Comparison of ENCODE assay signal across 8 cellular contexts in the genomic region with DNA sequence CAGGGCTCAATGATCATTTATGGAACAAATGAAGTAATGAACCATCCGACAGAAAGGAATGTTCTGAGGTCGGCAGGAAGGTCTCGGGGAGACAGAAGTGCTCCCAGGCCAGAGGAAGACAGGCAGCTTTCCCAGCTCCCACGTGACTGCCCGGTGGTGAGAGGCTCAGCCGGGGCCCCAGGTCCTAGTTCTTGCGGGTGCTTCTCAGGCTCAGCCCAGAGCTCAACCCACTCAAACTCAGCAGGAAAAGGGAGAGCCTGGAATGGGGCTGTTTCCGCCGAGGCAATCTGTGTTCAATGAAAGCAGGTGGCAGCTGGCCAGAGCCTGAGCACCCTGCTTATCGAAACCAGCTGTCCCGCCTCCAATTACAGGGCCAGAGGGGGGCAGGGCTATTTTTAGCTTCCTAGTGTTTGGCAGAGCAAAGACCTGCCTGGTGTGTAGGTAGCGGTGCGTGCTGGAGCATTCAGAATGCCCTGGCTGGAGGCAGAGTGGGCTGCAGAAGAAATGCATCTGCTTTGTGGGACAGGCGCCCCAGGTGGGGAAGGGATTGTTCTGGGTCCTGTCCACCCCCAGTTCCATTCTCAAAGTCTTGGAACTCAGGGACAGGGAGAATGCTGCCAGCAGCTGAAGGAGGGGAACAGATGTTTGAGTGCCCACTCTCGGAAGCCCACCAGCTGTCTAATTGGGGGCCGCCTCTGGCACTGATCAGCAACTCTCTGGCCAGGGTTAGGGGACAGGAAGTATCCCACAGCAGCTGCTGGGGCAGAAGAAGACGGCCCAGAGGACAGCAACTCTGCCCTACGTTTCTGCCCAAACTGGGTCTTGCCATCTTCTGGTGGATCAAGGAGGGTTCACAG.
DNase-seq lines count a peak whose midpoint lies in the region; ATAC-seq and TF ChIP-seq lines count a peak whose summit lies in the region.

No MANE protein-coding gene starts in this region.

- H4K91ac ChIP-seq in neuronal stem cell (ENCODE audit: low read depth, low read length, poor library complexity), result no peak overlapping the region

- H3K27ac Mint-ChIP-seq in activated naive CD8-positive, alpha-beta T cell treated with anti-CD3 and anti-CD28 coated beads, Interleukin-2, amount 10 ng/mL, durations not matched to agents 7 days and 5 days, result peak overlapping the region; percentile 22
- no peak overlapping the region for H3K27ac Mint-ChIP-seq in activated naive CD8-positive, alpha-beta T cell treated with anti-CD3 and anti-CD28 coated beads for 36 hours

- H3K4me1 ChIP-seq in SK-N-SH (ENCODE audit: control insufficient read depth in 1 of 2, insufficient read depth in 2 of 2, low read depth in 1 of 2, low read length in 1 of 2) (peaks cover 52 to 64% of the 10 kb centered on the region in 2 experiments), neuronal stem cell (ENCODE audit: control insufficient read depth in 2 of 2, insufficient read depth in 1 of 2, low read depth in 1 of 2, low read length in 2 of 2) (peaks cover 0 to 29% of the 10 kb centered on the region in 2 donors)

- no peak overlapping the region for H3K23ac ChIP-seq in neuronal stem cell (ENCODE audit: low read depth, low read length, poor library complexity)

- peak overlapping the region; percentile 34; the same call in 1 of the 2 replicates for H3K9ac ChIP-seq in SK-N-SH
- peak overlapping the region; percentile 53 for H3K9ac ChIP-seq in neuronal stem cell (ENCODE audit: low read depth, low read length, poor library complexity)

- H3K79me1 ChIP-seq in neuronal stem cell (ENCODE audit: low read depth, low read length), result no peaks in the 10 kb centered on the region

- H3K36me3 ChIP-seq in SK-N-SH (replicated peaks in 1 of 2; ENCODE audit: control insufficient read depth in 1 of 2, insufficient read depth in 2 of 2, low read length in 1 of 2), result no peaks in the 10 kb centered on the region
- peaks cover 0 to 98% of the 10 kb centered on the region in 2 donors for H3K36me3 ChIP-seq in neuronal stem cell (replicated peaks in 1 of 2; ENCODE audit: control insufficient read depth in 2 of 2, insufficient read depth in 2 of 2, low read length in 2 of 2)

- WGBS in SK-N-SH (ENCODE audit: low lambda C conversion rate), result 26% methylated on average over 16 of the region's 18 CpGs
- WGBS in neuronal stem cell (ENCODE audit: extremely low coverage in 2 of 2, insufficient read length in 2 of 2, insufficient replicate concordance in 1 of 2), 2 donors, result no CpG with 5 or more reads among the region's 18 CpGs

- H2AFZ ChIP-seq in SK-N-SH (ENCODE audit: low read depth) (peak overlapping the region; percentile 80), neuronal stem cell (ENCODE audit: low read length) (no peak overlapping the region)

- no peak overlapping the region for H4K8ac ChIP-seq in neuronal stem cell (ENCODE audit: low read depth, low read length)

- peaks cover 5% of the 10 kb centered on the region for H3F3A ChIP-seq in SK-N-SH (replicated peaks; ENCODE audit: insufficient read depth)

- no peak overlapping the region for H3K4me3 Mint-ChIP-seq in activated naive CD8-positive, alpha-beta T cell treated with anti-CD3 and anti-CD28 coated beads, Interleukin-2, amount 10 ng/mL, durations not matched to agents 7 days and 5 days
- H3K4me3 Mint-ChIP-seq in activated naive CD8-positive, alpha-beta T cell treated with anti-CD3 and anti-CD28 coated beads for 36 hours, result no peak overlapping the region

- H2AK5ac ChIP-seq in neuronal stem cell (ENCODE audit: low read depth, low read length), result peak overlapping the region; percentile 95

- H3K27me3 Mint-ChIP-seq in activated naive CD8-positive, alpha-beta T cell treated with anti-CD3 and anti-CD28 coated beads, Interleukin-2, amount 10 ng/mL, durations not matched to agents 7 days and 5 days, result no peaks in the 10 kb centered on the region
- H3K27me3 Mint-ChIP-seq in activated naive CD8-positive, alpha-beta T cell treated with anti-CD3 and anti-CD28 coated beads for 36 hours, result no peaks in the 10 kb centered on the region

- peak overlapping the region; percentile 42 for H2BK15ac ChIP-seq in neuronal stem cell (ENCODE audit: low read length)

- no peaks in the 10 kb centered on the region for H3K79me2 ChIP-seq in SK-N-SH (ENCODE audit: insufficient read depth)

- CTCF ChIA-PET in SK-N-SH (lab: Yijun Ruan, JAX), result interaction anchor here (1.1 to 4.1 kb wide), 4 partner anchors 20 to 222 kb away, joined by 3 to 32 read pairs (median 4); no protein-coding TSS in a partner anchor

- no peaks in the 10 kb centered on the region for H4K20me1 ChIP-seq in SK-N-SH (ENCODE audit: insufficient read depth)

- TF ChIP-seq EP300 in SK-N-SH (IDR thresholded peaks at IDR 0.05; ENCODE audit: borderline replicate concordance in 1 of 2, low read depth in 1 of 2, low read length in 1 of 2), result peak; percentile 86 to 89

- TF ChIP-seq CTCF in SK-N-SH (IDR thresholded peaks at IDR 0.05) (no peak), fibroblast of the aortic adventitia (IDR thresholded peaks at IDR 0.05; ENCODE audit: insufficient read depth, low read length) (no peak)

- peak overlapping the region; percentile 91 for H3K18ac ChIP-seq in neuronal stem cell (ENCODE audit: low read length)

- DNase-seq in activated naive CD8-positive, alpha-beta T cell treated with anti-CD3 and anti-CD28 coated beads, Interleukin-2, amount 10 ng/mL, durations not matched to agents 7 days and 5 days, result no peak
- DNase-seq in activated naive CD8-positive, alpha-beta T cell treated with anti-CD3 and anti-CD28 coated beads for 36 hours, result no peak
- DNase-seq in SK-N-SH, result peak; percentile 93
- peak; percentile 98 for DNase-seq in fibroblast of the aortic adventitia (ENCODE audit: low read depth)
- peak; percentile 48 for DNase-seq in neuronal stem cell (ENCODE audit: low spot score)
- DNase-seq in activated effector memory CD4-positive, alpha-beta T cell treated with Interleukin-2 at 50 U/mL for 16 hours, result no peak
- DNase-seq in NCI-H1930 (lab: John Stamatoyannopoulos, UW), result no peak

- H3K4me3 ChIP-seq in SK-N-SH (ENCODE audit: low read depth in 2 of 2, low read length in 1 of 2) (peak overlapping the region; percentile 25 to 46; a peak in 3 of 4 replicates), fibroblast of the aortic adventitia (ENCODE audit: low read depth, low read length) (peak overlapping the region; percentile 10), neuronal stem cell (ENCODE audit: low read length in 2 of 2) (no peak overlapping the region)

- TF ChIP-seq RAD21 in SK-N-SH (IDR thresholded peaks at IDR 0.05; ENCODE audit: low read length), result peak; percentile 37; the same call in 1 of the 2 replicates

- no peak for ATAC-seq in activated naive CD8-positive, alpha-beta T cell treated with anti-CD3 and anti-CD28 coated beads, Interleukin-2, amount 10 ng/mL, durations not matched to agents 7 days and 5 days (ENCODE audit: low read depth)
- no peak for ATAC-seq in HG03135 (IDR thresholded peaks at IDR 0.05; ENCODE audit: unreplicated experiment)

- POLR2A ChIA-PET in activated naive CD8-positive, alpha-beta T cell treated with anti-CD3 and anti-CD28 coated beads, Interleukin-2, amount 10 ng/mL, durations not matched to agents 7 days and 5 days (lab: Charles Lee), result interaction anchor here (0.6 to 1.5 kb wide), 3 partner anchors 37 to 159 kb away, joined by 3 to 5 read pairs (median 3); no protein-coding TSS in a partner anchor
- POLR2A ChIA-PET in SK-N-SH (lab: Yijun Ruan, JAX), result interaction anchor here (0.6 to 1.1 kb wide), 5 partner anchors 12 to 1181 kb away, joined by 3 to 7 read pairs (median 3); no protein-coding TSS in a partner anchor

- H3K9me3 ChIP-seq in SK-N-SH, result no peaks in the 10 kb centered on the region
- H3K9me3 ChIP-seq in neuronal stem cell (replicated peaks in 1 of 2; ENCODE audit: control insufficient read depth in 2 of 2, insufficient read depth in 1 of 2, low read depth in 1 of 2, low read length in 2 of 2), result no peaks in the 10 kb centered on the region

- no peak overlapping the region for H2BK5ac ChIP-seq in neuronal stem cell (ENCODE audit: low read length)

- H3K27ac ChIP-seq in SK-N-SH (ENCODE audit: low read depth in 2 of 2, low read length in 1 of 2) (peak overlapping the region; percentile 85 to 97), neuronal stem cell (replicated peaks; ENCODE audit: low read length) (peak overlapping the region; percentile 69)

- peaks cover 27% of the 10 kb centered on the region for H3K4me1 Mint-ChIP-seq in activated naive CD8-positive, alpha-beta T cell treated with anti-CD3 and anti-CD28 coated beads, Interleukin-2, amount 10 ng/mL, durations not matched to agents 7 days and 5 days
- no peaks in the 10 kb centered on the region for H3K4me1 Mint-ChIP-seq in activated naive CD8-positive, alpha-beta T cell treated with anti-CD3 and anti-CD28 coated beads for 36 hours

- H3K9me3 Mint-ChIP-seq in activated naive CD8-positive, alpha-beta T cell treated with anti-CD3 and anti-CD28 coated beads, Interleukin-2, amount 10 ng/mL, durations not matched to agents 7 days and 5 days, result no peaks in the 10 kb centered on the region
- no peaks in the 10 kb centered on the region for H3K9me3 Mint-ChIP-seq in activated naive CD8-positive, alpha-beta T cell treated with anti-CD3 and anti-CD28 coated beads for 36 hours

- no peaks in the 10 kb centered on the region for H3K9me2 ChIP-seq in SK-N-SH

- H3K4me2 ChIP-seq in SK-N-SH, result peak overlapping the region; percentile 79
- peak overlapping the region; percentile 29 for H3K4me2 ChIP-seq in neuronal stem cell (ENCODE audit: insufficient read depth, low read length, poor library complexity, severe bottlenecking)

- H3K27me3 ChIP-seq in SK-N-SH (ENCODE audit: insufficient read depth) (no peaks in the 10 kb centered on the region), neuronal stem cell (ENCODE audit: control insufficient read depth in 3 of 3, insufficient read depth in 3 of 3, low read depth in 1 of 3, low read length in 3 of 3) (no peaks in the 10 kb centered on the region)

- peak overlapping the region; percentile 37 for H2BK120ac ChIP-seq in neuronal stem cell (ENCODE audit: low read depth, low read length)

- H3K36me3 Mint-ChIP-seq in activated naive CD8-positive, alpha-beta T cell treated with anti-CD3 and anti-CD28 coated beads, Interleukin-2, amount 10 ng/mL, durations not matched to agents 7 days and 5 days, result peaks cover 36% of the 10 kb centered on the region
- peaks cover 1% of the 10 kb centered on the region for H3K36me3 Mint-ChIP-seq in activated naive CD8-positive, alpha-beta T cell treated with anti-CD3 and anti-CD28 coated beads for 36 hours

- H2BK12ac ChIP-seq in neuronal stem cell (ENCODE audit: low read length), result peak overlapping the region; percentile 30

- no peak overlapping the region for H3K14ac ChIP-seq in neuronal stem cell (ENCODE audit: low read length)

- H3K4ac ChIP-seq in neuronal stem cell (ENCODE audit: low read length), result no peak overlapping the region

TF ChIP-seq in SK-N-SH, 30 proteins besides CTCF, POLR2A, EP300 and RAD21 (continues in another document):
- TF ChIP-seq NFIC (IDR thresholded peaks at IDR 0.05; ENCODE audit: borderline replicate concordance), result peak; percentile 97

Comparison
In these comparisons a context has a peak if more than half of its experiments do, and no peak if none do; other contexts are left out.
1. DNase-seq: peak in SK-N-SH (single experiment), fibroblast of the aortic adventitia (single experiment) and neuronal stem cell (single experiment); none in activated naive CD8-positive, alpha-beta T cell treated with anti-CD3 and anti-CD28 coated beads, Interleukin-2, amount 10 ng/mL, durations not matched to agents 7 days and 5 days (single experiment), activated naive CD8-positive, alpha-beta T cell treated with anti-CD3 and anti-CD28 coated beads for 36 hours (single experiment), activated effector memory CD4-positive, alpha-beta T cell treated with Interleukin-2 at 50 U/mL for 16 hours (single experiment) and NCI-H1930 (0 of 2).
2. H3K4me3 ChIP-seq: peak in SK-N-SH (2 of 2) and fibroblast of the aortic adventitia (single experiment); none in neuronal stem cell (0 of 2).